Comparison of ENCODE assay signal across 2 cellular contexts in genomic region chr20:3777381-3777725, GRCh38.
TF ChIP-seq lines count a peak whose summit lies in the region.

No MANE protein-coding gene starts in this region.

TF ChIP-seq in SK-N-SH, 30 proteins besides CTCF, POLR2A, EP300 and RAD21 (continued from another document):
- TF ChIP-seq, protein P1, sequence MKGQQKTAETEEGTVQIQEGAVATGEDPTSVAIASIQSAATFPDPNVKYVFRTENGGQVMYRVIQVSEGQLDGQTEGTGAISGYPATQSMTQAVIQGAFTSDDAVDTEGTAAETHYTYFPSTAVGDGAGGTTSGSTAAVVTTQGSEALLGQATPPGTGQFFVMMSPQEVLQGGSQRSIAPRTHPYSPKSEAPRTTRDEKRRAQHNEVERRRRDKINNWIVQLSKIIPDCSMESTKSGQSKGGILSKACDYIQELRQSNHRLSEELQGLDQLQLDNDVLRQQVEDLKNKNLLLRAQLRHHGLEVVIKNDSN (IDR thresholded peaks at IDR 0.05; ENCODE audit: borderline replicate concordance, low read depth), result no peak
- TF ChIP-seq MXI1 (IDR thresholded peaks at IDR 0.05; ENCODE audit: low read depth, low read length), result no peak
- no peak for TF ChIP-seq YY1 (IDR thresholded peaks at IDR 0.05; ENCODE audit: low read depth)
- TF ChIP-seq ELF1 (IDR thresholded peaks at IDR 0.05), result no peak

TF ChIP-seq in SK-N-SH treated with all-trans-retinoic acid at 6 μM for 48 hours, 23 proteins besides CTCF, POLR2A, EP300 and RAD21 (continued from another document):
- TF ChIP-seq POU6F1 (CRISPR knock-in tag; IDR thresholded peaks at IDR 0.05; ENCODE audit: borderline replicate concordance, low read depth) (no peak), RARB (CRISPR knock-in tag; IDR thresholded peaks at IDR 0.05) (no peak), BACH2 (CRISPR knock-in tag; IDR thresholded peaks at IDR 0.05; ENCODE audit: borderline replicate concordance) (no peak), ZNF70 (CRISPR knock-in tag; IDR thresholded peaks at IDR 0.05) (no peak), ZC3H10 (CRISPR knock-in tag; IDR thresholded peaks at IDR 0.05) (no peak), ESRRG (CRISPR knock-in tag; IDR thresholded peaks at IDR 0.05) (no peak), ZNF565 (CRISPR knock-in tag; conservative IDR thresholded peaks at IDR 0.05; ENCODE audit: low read depth) (no peak), ZNF8 (CRISPR knock-in tag; IDR thresholded peaks at IDR 0.05) (no peak)
